15 cellular contexts compared by ENCODE assay signal in genomic region chr16:72286936-72287620, GRCh38.
"Had no signal": no experiment of that assay in that cellular context is flagged by ENCODE, and none has a peak within 500 bp of the region (broad histone marks: within the 10 kb centered on the region; RNA-seq: fewer than 3 reads in every experiment).

No MANE protein-coding gene starts in this region.

- H3K27ac ChIP-seq: heart right ventricle, lower lobe of right lung, sigmoid colon had no signal

- H3K4me1 ChIP-seq: lower lobe of right lung had no signal

- ATAC-seq: heart right ventricle; left lobe of liver; lower lobe of right lung; naive thymus-derived CD4-positive, alpha-beta T cell; stimulated activated memory B cell treated with anti-CD40 and anti-IgM and Interleukin-4, amounts not matched to agents 10 μg/mL and 1 μg/mL and 100 μg/mL, for 72 hours had no signal

- H3K27me3 ChIP-seq: heart right ventricle, sigmoid colon had no signal

- DNase-seq: activated B cell treated with CpG ODN at 0.5 μM for 24 hours; activated CD4-positive, alpha-beta T cell treated with anti-CD3 and anti-CD28 coated beads for 4 hours; activated CD4-positive, alpha-beta T cell treated with anti-CD3 and anti-CD28 coated beads, Interleukin-2, amount 50 U/mL, for 48 hours; activated naive CD4-positive, alpha-beta T cell treated with anti-CD3 and anti-CD28 coated beads for 36 hours; activated naive CD8-positive, alpha-beta T cell treated with anti-CD3 and anti-CD28 coated beads, Interleukin-2, amount 10 ng/mL, durations not matched to agents 7 days and 5 days; activated T-cell treated with anti-CD3 and anti-CD28 coated beads, Interleukin-2, amount 50 U/mL, for 48 hours; erythroblast; heart right ventricle; kidney; lower lobe of right lung; naive thymus-derived CD4-positive, alpha-beta T cell; sigmoid colon; stimulated activated CD4-positive, alpha-beta T cell treated with anti-CD3 and anti-CD28 coated beads, Interleukin-15, amount 100 ng/mL, for 24 hours had no signal
